Comparison of ENCODE assay signal across 16 cellular contexts in the genomic region with DNA sequence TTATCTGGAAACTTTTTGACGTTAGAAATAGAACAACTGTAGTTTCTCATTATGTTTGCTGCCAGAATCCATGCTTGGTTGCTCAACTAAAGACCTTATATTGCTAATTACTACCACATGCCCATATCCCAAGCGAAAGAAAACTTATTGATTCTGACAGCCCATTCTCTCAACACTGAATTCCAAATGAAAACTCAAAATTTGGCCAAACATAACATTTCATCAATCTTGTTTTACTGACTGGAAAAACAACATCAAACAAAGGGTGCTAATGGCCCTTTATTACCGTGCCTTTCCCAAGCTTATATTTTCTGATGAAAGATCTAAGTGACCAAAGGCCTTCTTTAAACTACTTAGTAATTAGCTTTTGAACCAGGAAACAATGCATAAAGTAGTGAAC.
A peak's percentile ranks its signal among the peaks of the same experiment; 100 is the strongest.
DNase-seq lines count a peak whose midpoint lies in the region; ATAC-seq and TF ChIP-seq lines count a peak whose summit lies in the region.
"Had no signal": no experiment of that assay in that cellular context is flagged by ENCODE, and none has a peak within 500 bp of the region (broad histone marks: within the 10 kb centered on the region; RNA-seq: fewer than 3 reads in every experiment).

No MANE protein-coding gene starts in this region.

- no peak overlapping the region for H4K91ac ChIP-seq in H9 (ENCODE audit: insufficient read length, low read depth, low read length)

- no peak overlapping the region for H2BK15ac ChIP-seq in H9 (ENCODE audit: low read depth, low read length)

- no peak overlapping the region for H3K4ac ChIP-seq in H9 (ENCODE audit: low read depth, low read length)

- intact Hi-C loops in vagina (cut with DNase I): loop anchor here (10.0 kb wide), 1 partner anchor 81 kb away; no protein-coding TSS in a partner anchor
- intact Hi-C loops in naive thymus-derived CD4-positive, alpha-beta T cell (cut with micrococcal nuclease): no loop called here

- POLR2A ChIA-PET in naive thymus-derived CD4-positive, alpha-beta T cell (lab: Charles Lee): no interaction called here

- H3K79me1 ChIP-seq in H9 (ENCODE audit: insufficient read depth, low read depth, low read length, poor library complexity, severe bottlenecking): no peaks in the 10 kb centered on the region

- peak overlapping the region in 1 of 9 donors; percentile 49 for H3K27ac Mint-ChIP-seq in naive thymus-derived CD4-positive, alpha-beta T cell
- H3K27ac Mint-ChIP-seq in H9: no peak overlapping the region; a peak in 1 of 7 replicates
- H3K27ac Mint-ChIP-seq: activated CD4-positive, alpha-beta T cell treated with anti-CD3 and anti-CD28 coated beads for 36 hours had no signal

- H3K56ac ChIP-seq in H9 (ENCODE audit: insufficient read length, low read depth, low read length): no peak overlapping the region

- no peak overlapping the region for H2BK5ac ChIP-seq in H9 (ENCODE audit: insufficient read length, low read length)

- DNase-seq in HFF-Myc (ENCODE audit: extremely low read depth, low read depth) (peak; percentile 78), epidermal melanocyte (ENCODE audit: insufficient read length, low spot score) (peak; percentile 43), left kidney (ENCODE audit: low read depth, low spot score) (peak; percentile 64), vagina (ENCODE audit: extremely low spot score in 2 of 2) (no peak), H9 (no peak)
- DNase-seq in naive thymus-derived CD4-positive, alpha-beta T cell: no peak
- DNase-seq in stimulated activated CD4-positive, alpha-beta T cell treated with anti-CD3 and anti-CD28 coated beads, Interleukin-4, amount 100 ng/mL, for 24 hours: no peak
- DNase-seq: activated CD4-positive, alpha-beta T cell treated with anti-CD3 and anti-CD28 coated beads for 36 hours; activated T-cell treated with anti-CD3 and anti-CD28 coated beads, Interleukin-2, amount 50 U/mL, for 1 hour; dermis blood vessel endothelial cell; Kasumi-1; mucosa of descending colon; NCI-H1694 treated with DMSO at 0.1 percent for 48 hours; NCI-H524; stimulated activated CD4-positive, alpha-beta T cell treated with anti-CD3 and anti-CD28 coated beads, Interleukin-1b, Interleukin-23, amount 100 ng/mL, for 48 hours; upper lobe of right lung had no signal

- no peaks in the 10 kb centered on the region for H4K20me1 ChIP-seq in H9 (ENCODE audit: control insufficient read depth, insufficient read depth, insufficient read length)

- no peaks in the 10 kb centered on the region for H3K23me2 ChIP-seq in H9 (ENCODE audit: insufficient read length, low read depth, low read length, poor library complexity, severe bottlenecking)

- H3K23ac ChIP-seq in H9 (ENCODE audit: insufficient read length, low read depth, low read length): no peak overlapping the region

- H3K36me3 ChIP-seq in vagina: no peaks in the 10 kb centered on the region
- H3K36me3 ChIP-seq in naive thymus-derived CD4-positive, alpha-beta T cell (ENCODE audit: control insufficient read depth in 2 of 3, insufficient read depth in 3 of 3, low read length in 3 of 3): no peaks in the 10 kb centered on the region
- H3K36me3 ChIP-seq: upper lobe of right lung had no signal

- ATAC-seq in naive thymus-derived CD4-positive, alpha-beta T cell: no peak
- ATAC-seq: activated CD4-positive, alpha-beta T cell treated with anti-CD3 and anti-CD28 coated beads for 36 hours; mucosa of descending colon; upper lobe of right lung had no signal

- no peak overlapping the region for H3K14ac ChIP-seq in H9 (ENCODE audit: insufficient read depth, low read length)

- H3K9me3 ChIP-seq in vagina: no peaks in the 10 kb centered on the region
- H3K9me3 ChIP-seq in naive thymus-derived CD4-positive, alpha-beta T cell (ENCODE audit: control insufficient read depth in 2 of 3, low read length in 3 of 3): no peaks in the 10 kb centered on the region
- no peaks in the 10 kb centered on the region for H3K9me3 ChIP-seq in H9 (ENCODE audit: control insufficient read depth, low read depth, low read length)
- H3K9me3 ChIP-seq: mucosa of descending colon, upper lobe of right lung had no signal

- H2AFZ ChIP-seq in H9 (ENCODE audit: low read length): no peak overlapping the region

- CTCF ChIA-PET in naive thymus-derived CD4-positive, alpha-beta T cell (lab: Charles Lee): no interaction called here

- no peak for TF ChIP-seq CTCF in HFF-Myc (IDR thresholded peaks at IDR 0.05; ENCODE audit: low read depth, low read length, missing control alignments)
- TF ChIP-seq CTCF in vagina (IDR thresholded peaks at IDR 0.05): no peak
- no peak for TF ChIP-seq CTCF in H9 (conservative IDR thresholded peaks at IDR 0.05)

- H3K36me3 Mint-ChIP-seq in naive thymus-derived CD4-positive, alpha-beta T cell: no peaks in the 10 kb centered on the region
- H3K36me3 Mint-ChIP-seq in H9 (ENCODE audit: insufficient read depth in 1 of 3, low read depth in 3 of 3): no peaks in the 10 kb centered on the region; a peak in 1 of 7 replicates

- H2AK5ac ChIP-seq in H9 (ENCODE audit: insufficient read length, low read length): no peak overlapping the region

- H2BK20ac ChIP-seq in H9 (ENCODE audit: low read depth, low read length, poor library complexity, severe bottlenecking): no peak overlapping the region

- H4K8ac ChIP-seq in H9 (replicated peaks; ENCODE audit: insufficient read length, low read depth, low read length): no peak overlapping the region

- H3K4me3 Mint-ChIP-seq in naive thymus-derived CD4-positive, alpha-beta T cell: no peak overlapping the region
- no peak overlapping the region for H3K4me3 Mint-ChIP-seq in H9
- H3K4me3 Mint-ChIP-seq: activated CD4-positive, alpha-beta T cell treated with anti-CD3 and anti-CD28 coated beads for 36 hours had no signal

- H2BK12ac ChIP-seq in H9 (ENCODE audit: insufficient read length, low read depth, low read length): no peak overlapping the region

- TF ChIP-seq POLR2A in vagina (IDR thresholded peaks at IDR 0.05): no peak

- no peak overlapping the region for H2BK120ac ChIP-seq in H9 (ENCODE audit: low read depth, low read length, poor library complexity, severe bottlenecking)

- no peak overlapping the region for H3K9ac ChIP-seq in H9 (ENCODE audit: extremely low read depth, insufficient read length, low read length)

- H3K4me1 Mint-ChIP-seq in naive thymus-derived CD4-positive, alpha-beta T cell: peaks cover 0 to 6% (median 0%) of the 10 kb centered on the region in 7 donors
- H3K4me1 Mint-ChIP-seq in H9: peaks cover 32 to 37% of the 10 kb centered on the region in 2 experiments
- H3K4me1 Mint-ChIP-seq: activated CD4-positive, alpha-beta T cell treated with anti-CD3 and anti-CD28 coated beads for 36 hours had no signal

- H3K27me3 ChIP-seq in vagina (no peaks in the 10 kb centered on the region), H9 (ENCODE audit: insufficient read depth, low read length) (no peaks in the 10 kb centered on the region; the same call in 1 of the 2 replicates)
- no peaks in the 10 kb centered on the region for H3K27me3 ChIP-seq in naive thymus-derived CD4-positive, alpha-beta T cell (ENCODE audit: control insufficient read depth in 2 of 2, insufficient read depth in 2 of 2, low read length in 2 of 2)
- H3K27me3 ChIP-seq: upper lobe of right lung had no signal

- no peak overlapping the region for H3K4me2 ChIP-seq in H9 (ENCODE audit: insufficient read depth, insufficient read length, low read length)

- peaks cover 26% of the 10 kb centered on the region for H3K4me1 ChIP-seq in vagina
- H3K4me1 ChIP-seq in naive thymus-derived CD4-positive, alpha-beta T cell (ENCODE audit: control insufficient read depth in 2 of 2, insufficient read depth in 2 of 2, low read length in 2 of 2): no peaks in the 10 kb centered on the region
- peaks cover 6% of the 10 kb centered on the region; the same call in 1 of the 2 replicates for H3K4me1 ChIP-seq in H9 (ENCODE audit: insufficient read depth, low read length)

- H3K9me3 Mint-ChIP-seq in naive thymus-derived CD4-positive, alpha-beta T cell: peaks cover 0 to under 1% (median 0%) of the 10 kb centered on the region in 11 donors
- H3K9me3 Mint-ChIP-seq in H9: no peaks in the 10 kb centered on the region

- peaks cover 0 to 9% (median 3%) of the 10 kb centered on the region in 5 donors for H3K27me3 Mint-ChIP-seq in naive thymus-derived CD4-positive, alpha-beta T cell
- peaks cover 44% of the 10 kb centered on the region for H3K27me3 Mint-ChIP-seq in H9 (ENCODE audit: low read depth)

- H3K79me2 ChIP-seq in H9 (ENCODE audit: insufficient read depth, low read length): no peaks in the 10 kb centered on the region

- no peak overlapping the region for H3K18ac ChIP-seq in H9 (ENCODE audit: insufficient read length, low read depth, low read length)

- peak overlapping the region; percentile 42 for H3K27ac ChIP-seq in vagina
- H3K27ac ChIP-seq in naive thymus-derived CD4-positive, alpha-beta T cell (ENCODE audit: low read depth, low read length): no peak overlapping the region
- no peak overlapping the region for H3K27ac ChIP-seq in H9 (ENCODE audit: insufficient read length, low read depth, low read length)
- H3K27ac ChIP-seq: upper lobe of right lung had no signal

- no peak overlapping the region for H3T11ph ChIP-seq in H9 (ENCODE audit: low read length)

- WGBS in H9 (ENCODE audit: extremely low coverage, insufficient read length, low lambda C conversion rate): no CpG with 5 or more reads among the region's 3 CpGs

- H3K4me3 ChIP-seq in HFF-Myc (replicated peaks; ENCODE audit: low read depth, low read length): no peak overlapping the region
- H3K4me3 ChIP-seq in vagina: no peak overlapping the region
- no peak overlapping the region for H3K4me3 ChIP-seq in naive thymus-derived CD4-positive, alpha-beta T cell (ENCODE audit: low read length)
- H3K4me3 ChIP-seq: mucosa of descending colon, upper lobe of right lung had no signal

- H4K5ac ChIP-seq in H9 (ENCODE audit: insufficient read length, low read depth, low read length): no peak overlapping the region

Comparison
In these comparisons a context has a peak if more than half of its experiments do, and no peak if none do; other contexts are left out.
1. DNase-seq: peak in HFF-Myc (single experiment), epidermal melanocyte (single experiment) and left kidney (single experiment); none in vagina (0 of 2), naive thymus-derived CD4-positive, alpha-beta T cell (0 of 9), stimulated activated CD4-positive, alpha-beta T cell treated with anti-CD3 and anti-CD28 coated beads, Interleukin-4, amount 100 ng/mL, for 24 hours (single experiment) and H9 (single experiment).